ENCODE assay signal across 1 cellular context in the genomic region with DNA sequence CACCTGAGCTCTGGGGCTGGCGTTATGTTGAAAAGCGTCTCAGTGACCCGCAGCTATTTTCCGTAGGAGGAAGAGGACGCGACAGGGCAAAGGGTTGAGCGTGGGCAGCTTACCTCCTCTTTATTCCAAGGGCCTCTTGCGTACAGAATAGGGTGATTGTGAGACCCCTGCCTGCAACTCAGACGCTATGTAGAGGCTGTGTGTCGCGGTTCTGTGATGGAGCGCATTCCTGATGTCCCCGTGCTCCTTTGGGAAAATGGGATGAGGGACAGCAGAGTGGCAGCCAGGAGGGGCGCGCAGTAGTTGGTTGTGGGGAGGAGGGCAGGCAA.
TF ChIP-seq lines count a peak whose summit lies in the region.

No MANE protein-coding gene starts in this region.

TF ChIP-seq in HEK293, 187 proteins besides CTCF, POLR2A, EP300 and RAD21 (continued from another document):
- TF ChIP-seq, protein P1, sequence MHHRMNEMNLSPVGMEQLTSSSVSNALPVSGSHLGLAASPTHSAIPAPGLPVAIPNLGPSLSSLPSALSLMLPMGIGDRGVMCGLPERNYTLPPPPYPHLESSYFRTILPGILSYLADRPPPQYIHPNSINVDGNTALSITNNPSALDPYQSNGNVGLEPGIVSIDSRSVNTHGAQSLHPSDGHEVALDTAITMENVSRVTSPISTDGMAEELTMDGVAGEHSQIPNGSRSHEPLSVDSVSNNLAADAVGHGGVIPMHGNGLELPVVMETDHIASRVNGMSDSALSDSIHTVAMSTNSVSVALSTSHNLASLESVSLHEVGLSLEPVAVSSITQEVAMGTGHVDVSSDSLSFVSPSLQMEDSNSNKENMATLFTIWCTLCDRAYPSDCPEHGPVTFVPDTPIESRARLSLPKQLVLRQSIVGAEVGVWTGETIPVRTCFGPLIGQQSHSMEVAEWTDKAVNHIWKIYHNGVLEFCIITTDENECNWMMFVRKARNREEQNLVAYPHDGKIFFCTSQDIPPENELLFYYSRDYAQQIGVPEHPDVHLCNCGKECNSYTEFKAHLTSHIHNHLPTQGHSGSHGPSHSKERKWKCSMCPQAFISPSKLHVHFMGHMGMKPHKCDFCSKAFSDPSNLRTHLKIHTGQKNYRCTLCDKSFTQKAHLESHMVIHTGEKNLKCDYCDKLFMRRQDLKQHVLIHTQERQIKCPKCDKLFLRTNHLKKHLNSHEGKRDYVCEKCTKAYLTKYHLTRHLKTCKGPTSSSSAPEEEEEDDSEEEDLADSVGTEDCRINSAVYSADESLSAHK (tag by site-specific recombination; IDR thresholded peaks at IDR 0.05), result no peak
- no peak for TF ChIP-seq ZNF132 (tag by site-specific recombination; IDR thresholded peaks at IDR 0.05; ENCODE audit: borderline replicate concordance)
- TF ChIP-seq ZNF404 (tag by site-specific recombination; IDR thresholded peaks at IDR 0.05), result no peak
- TF ChIP-seq ZNF768 (tag by site-specific recombination; IDR thresholded peaks at IDR 0.05), result no peak
- no peak for TF ChIP-seq ZNF777 (tag by site-specific recombination; IDR thresholded peaks at IDR 0.05; ENCODE audit: borderline replicate concordance)
- TF ChIP-seq ZNF623 (tag by site-specific recombination; IDR thresholded peaks at IDR 0.05), result no peak
- TF ChIP-seq, protein P2, sequence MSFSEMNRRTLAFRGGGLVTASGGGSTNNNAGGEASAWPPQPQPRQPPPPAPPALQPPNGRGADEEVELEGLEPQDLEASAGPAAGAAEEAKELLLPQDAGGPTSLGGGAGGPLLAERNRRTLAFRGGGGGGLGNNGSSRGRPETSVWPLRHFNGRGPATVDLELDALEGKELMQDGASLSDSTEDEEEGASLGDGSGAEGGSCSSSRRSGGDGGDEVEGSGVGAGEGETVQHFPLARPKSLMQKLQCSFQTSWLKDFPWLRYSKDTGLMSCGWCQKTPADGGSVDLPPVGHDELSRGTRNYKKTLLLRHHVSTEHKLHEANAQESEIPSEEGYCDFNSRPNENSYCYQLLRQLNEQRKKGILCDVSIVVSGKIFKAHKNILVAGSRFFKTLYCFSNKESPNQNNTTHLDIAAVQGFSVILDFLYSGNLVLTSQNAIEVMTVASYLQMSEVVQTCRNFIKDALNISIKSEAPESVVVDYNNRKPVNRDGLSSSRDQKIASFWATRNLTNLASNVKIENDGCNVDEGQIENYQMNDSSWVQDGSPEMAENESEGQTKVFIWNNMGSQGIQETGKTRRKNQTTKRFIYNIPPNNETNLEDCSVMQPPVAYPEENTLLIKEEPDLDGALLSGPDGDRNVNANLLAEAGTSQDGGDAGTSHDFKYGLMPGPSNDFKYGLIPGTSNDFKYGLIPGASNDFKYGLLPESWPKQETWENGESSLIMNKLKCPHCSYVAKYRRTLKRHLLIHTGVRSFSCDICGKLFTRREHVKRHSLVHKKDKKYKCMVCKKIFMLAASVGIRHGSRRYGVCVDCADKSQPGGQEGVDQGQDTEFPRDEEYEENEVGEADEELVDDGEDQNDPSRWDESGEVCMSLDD (tag by site-specific recombination; IDR thresholded peaks at IDR 0.05), result no peak
- no peak for TF ChIP-seq ZNF146 (tag by site-specific recombination; IDR thresholded peaks at IDR 0.05)
- no peak for TF ChIP-seq ZNF350 (tag by site-specific recombination; IDR thresholded peaks at IDR 0.05)
- TF ChIP-seq, protein P3, sequence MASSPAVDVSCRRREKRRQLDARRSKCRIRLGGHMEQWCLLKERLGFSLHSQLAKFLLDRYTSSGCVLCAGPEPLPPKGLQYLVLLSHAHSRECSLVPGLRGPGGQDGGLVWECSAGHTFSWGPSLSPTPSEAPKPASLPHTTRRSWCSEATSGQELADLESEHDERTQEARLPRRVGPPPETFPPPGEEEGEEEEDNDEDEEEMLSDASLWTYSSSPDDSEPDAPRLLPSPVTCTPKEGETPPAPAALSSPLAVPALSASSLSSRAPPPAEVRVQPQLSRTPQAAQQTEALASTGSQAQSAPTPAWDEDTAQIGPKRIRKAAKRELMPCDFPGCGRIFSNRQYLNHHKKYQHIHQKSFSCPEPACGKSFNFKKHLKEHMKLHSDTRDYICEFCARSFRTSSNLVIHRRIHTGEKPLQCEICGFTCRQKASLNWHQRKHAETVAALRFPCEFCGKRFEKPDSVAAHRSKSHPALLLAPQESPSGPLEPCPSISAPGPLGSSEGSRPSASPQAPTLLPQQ (tag by site-specific recombination; IDR thresholded peaks at IDR 0.05), result no peak
- no peak for TF ChIP-seq HOXC10 (CRISPR knock-in tag; IDR thresholded peaks at IDR 0.05)
- TF ChIP-seq, protein P4, sequence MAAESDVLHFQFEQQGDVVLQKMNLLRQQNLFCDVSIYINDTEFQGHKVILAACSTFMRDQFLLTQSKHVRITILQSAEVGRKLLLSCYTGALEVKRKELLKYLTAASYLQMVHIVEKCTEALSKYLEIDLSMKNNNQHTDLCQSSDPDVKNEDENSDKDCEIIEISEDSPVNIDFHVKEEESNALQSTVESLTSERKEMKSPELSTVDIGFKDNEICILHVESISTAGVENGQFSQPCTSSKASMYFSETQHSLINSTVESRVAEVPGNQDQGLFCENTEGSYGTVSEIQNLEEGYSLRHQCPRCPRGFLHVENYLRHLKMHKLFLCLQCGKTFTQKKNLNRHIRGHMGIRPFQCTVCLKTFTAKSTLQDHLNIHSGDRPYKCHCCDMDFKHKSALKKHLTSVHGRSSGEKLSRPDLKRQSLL (tag by site-specific recombination; IDR thresholded peaks at IDR 0.05), result no peak
- no peak for TF ChIP-seq ZNF548 (tag by site-specific recombination; IDR thresholded peaks at IDR 0.05)
- TF ChIP-seq ZNF23 (tag by site-specific recombination; IDR thresholded peaks at IDR 0.05; ENCODE audit: borderline replicate concordance), result no peak
